In genomic region chr10:102781921-102782542, GRCh38 we compare ENCODE assay signal across 12 cellular contexts. TPM values are rescaled to one million over a fixed set of nuclear protein-coding genes. Genes with fewer than 3 reads are reported as not detected.
DNase-seq lines count a peak whose midpoint lies in the region; ATAC-seq and TF ChIP-seq lines count a peak whose summit lies in the region.
"Had no signal": no experiment of that assay in that cellular context is flagged by ENCODE, and none has a peak within 500 bp of the region (broad histone marks: within the 10 kb centered on the region; RNA-seq: fewer than 3 reads in every experiment).

No MANE protein-coding gene starts in this region.

- TF ChIP-seq CTCF in mammary epithelial cell (conservative IDR thresholded peaks at IDR 0.05 in 1 of 2, IDR thresholded peaks at IDR 0.05 in 1 of 2; ENCODE audit: extremely low read depth in 1 of 2, insufficient read depth in 1 of 2, low read depth in 1 of 2, low read length in 2 of 2), result no peak

- intact Hi-C loops in mammary epithelial cell (cut with micrococcal nuclease), result loop anchor here (5.0 kb wide), 2 partner anchors 35 to 40 kb away; partner anchors contain the start of gene WBP1L

- H3K36me3 ChIP-seq in mammary epithelial cell (ENCODE audit: insufficient read depth, low read length), result no peaks in the 10 kb centered on the region
- H3K36me3 ChIP-seq in skeletal muscle tissue (ENCODE audit: control insufficient read depth in 3 of 3, insufficient read depth in 3 of 3, low read length in 3 of 3), result peaks cover 0 to 4% (median 0%) of the 10 kb centered on the region in 3 donors

- H3K4me2 ChIP-seq in mammary epithelial cell (ENCODE audit: insufficient read depth, low read depth, low read length), result peak overlapping the region; percentile 63

- H3K4me3 ChIP-seq in mammary epithelial cell (replicated peaks in 1 of 3; ENCODE audit: insufficient read depth in 1 of 3, low read depth in 2 of 3, low read length in 3 of 3) (no peak overlapping the region), skeletal muscle tissue (ENCODE audit: low read length in 3 of 3) (peak overlapping the region in 1 of 3 donors; percentile 62)
- H3K4me3 ChIP-seq: GM12878 had no signal

- peak; percentile 46 for DNase-seq in HT1080 (ENCODE audit: low read depth)
- peak; percentile 16 for DNase-seq in mammary epithelial cell
- peak; percentile 79 for DNase-seq in iris pigment epithelial cell (ENCODE audit: low read depth)
- DNase-seq: activated T-cell treated with anti-CD3 and anti-CD28 coated beads, Interleukin-2, amount 50 U/mL, for 48 hours; NCI-H2029 had no signal

- H3K27me3 ChIP-seq in mammary epithelial cell (ENCODE audit: insufficient read depth, low read length) (no peaks in the 10 kb centered on the region), skeletal muscle tissue (ENCODE audit: control insufficient read depth in 3 of 3, insufficient read depth in 3 of 3, low read length in 3 of 3) (no peaks in the 10 kb centered on the region)

- dilution Hi-C loops in mammary epithelial cell (cut with HindIII; ENCODE audit: low sequenced_read_pairs), result no loop called here

- H3K27ac ChIP-seq in mammary epithelial cell (ENCODE audit: insufficient read depth, low read depth, low read length) (peak overlapping the region; percentile 57), skeletal muscle tissue (ENCODE audit: low read depth, low read length) (peak overlapping the region; percentile 100)

- peaks cover 56% of the 10 kb centered on the region for H3K4me1 ChIP-seq in mammary epithelial cell (ENCODE audit: insufficient read depth, low read length)
- peaks cover 85 to 88% (median 87%) of the 10 kb centered on the region in 3 donors for H3K4me1 ChIP-seq in skeletal muscle tissue (ENCODE audit: control insufficient read depth in 3 of 3, insufficient read depth in 3 of 3, low read length in 3 of 3)

- CTCF ChIA-PET in mammary epithelial cell (lab: Charles Lee; ENCODE audit: low non-redundant PET), result interaction anchor here (0.6 kb wide), 1 partner anchor 571 kb away, joined by 4 read pairs; no protein-coding TSS in a partner anchor

- peaks cover 20% of the 10 kb centered on the region for H3K79me2 ChIP-seq in mammary epithelial cell (ENCODE audit: insufficient read depth, low read length)

- H2AFZ ChIP-seq in mammary epithelial cell (ENCODE audit: low read depth, low read length), result no peak overlapping the region

- in situ Hi-C loops in mammary epithelial cell (cut with MboI; ENCODE audit: low sequenced_read_pairs in 2 of 2), result no loop called here

- H3K9ac ChIP-seq in mammary epithelial cell (ENCODE audit: insufficient read depth, low read length) (no peak overlapping the region), skeletal muscle tissue (ENCODE audit: low read depth in 1 of 3, low read length in 3 of 3) (peak overlapping the region; percentile 30 to 80 (median 68))

- peaks cover 3% of the 10 kb centered on the region for H4K20me1 ChIP-seq in mammary epithelial cell (ENCODE audit: insufficient read depth, low read length)

- no TSS peak for BruUV-seq in mammary epithelial cell (replicated peaks; lab: Mats Ljungman, UMichigan)

- H3K9me3 ChIP-seq in mammary epithelial cell (replicated peaks; ENCODE audit: insufficient read depth, low read length) (no peaks in the 10 kb centered on the region), skeletal muscle tissue (ENCODE audit: control insufficient read depth in 3 of 3, low read length in 3 of 3) (no peaks in the 10 kb centered on the region)

- 78% methylated on average over 6 of the region's 6 CpGs for WGBS in mammary epithelial cell (ENCODE audit: low coverage, missing lambda C conversion rate)

- ATAC-seq in GM18858 (IDR thresholded peaks at IDR 0.05; ENCODE audit: unreplicated experiment) (no peak), GM19463 (IDR thresholded peaks at IDR 0.05; ENCODE audit: unreplicated experiment) (no peak), HG03045 (IDR thresholded peaks at IDR 0.05; ENCODE audit: unreplicated experiment) (no peak), HG03175 (IDR thresholded peaks at IDR 0.05; ENCODE audit: unreplicated experiment) (no peak)
- ATAC-seq: GM12878 had no signal

RNA-seq across cellular contexts. Expression of gene WBP1L, which starts 38.3 kb away (rescaled TPM):
- 19.0 and 25.7 TPM in 2 replicates for total RNA-seq in HT1080 (2014; rRNA removed; shearing (Covaris generic))
- 26.4 and 30.8 TPM in 2 replicates for polyA plus RNA-seq in HT1080 (2015; cell fraction: cytosol; rRNA removed)
- polyA plus RNA-seq in HT1080 (2015; cell fraction: nucleus; rRNA removed), result 13.4 and 14.4 TPM in 2 replicates
- 10 to 100 TPM; 18.4 to 48.2 TPM for total RNA-seq in mammary epithelial cell
- polyA plus RNA-seq in mammary epithelial cell, result 20.7 TPM
- polyA minus RNA-seq in mammary epithelial cell, result 24.7 TPM
- 24.0 TPM for total RNA-seq in skeletal muscle tissue

RNA-seq across cellular contexts. Expression of gene CYP17A1, which starts 55.2 kb away (rescaled TPM):
- total RNA-seq in HT1080 (2014; rRNA removed; shearing (Covaris generic)), result not detected in 2 replicates
- polyA plus RNA-seq in HT1080 (2015; cell fraction: cytosol; rRNA removed), result not detected in 2 replicates
- 0.07 TPM in 1 of 2 replicates, not detected in the other for polyA plus RNA-seq in HT1080 (2015; cell fraction: nucleus; rRNA removed)
- total RNA-seq in mammary epithelial cell (not detected), skeletal muscle tissue (not detected)
- not detected for polyA plus RNA-seq in mammary epithelial cell
- polyA minus RNA-seq in mammary epithelial cell, result not detected
- total RNA-seq: frontal cortex had no signal
- polyA plus RNA-seq: GM12878 had no signal

Comparison
In these comparisons a context has a peak if more than half of its experiments do, and no peak if none do; other contexts are left out.
1. DNase-seq: peak in every context shown above with its lines; median percentile 79 in iris pigment epithelial cell; 46 in HT1080; 16 in mammary epithelial cell.